In genomic region chr14:39229222-39229543, GRCh38 we compare ENCODE assay signal across 8 cellular contexts. TPM values are rescaled to one million over a fixed set of nuclear protein-coding genes. Genes with fewer than 3 reads are reported as not detected.
A peak's percentile ranks its signal among the peaks of the same experiment; 100 is the strongest.
DNase-seq lines count a peak whose midpoint lies in the region; ATAC-seq and TF ChIP-seq lines count a peak whose summit lies in the region.

No MANE protein-coding gene starts in this region.

- CTCF ChIA-PET in naive thymus-derived CD4-positive, alpha-beta T cell (lab: Charles Lee), result no interaction called here
- CTCF ChIA-PET in A673 (lab: Charles Lee), result no interaction called here

- H4K20me1 ChIP-seq in DND-41 (ENCODE audit: insufficient read depth, low read length), result no peaks in the 10 kb centered on the region

- POLR2A ChIA-PET in naive thymus-derived CD4-positive, alpha-beta T cell (lab: Charles Lee), result interaction anchor here (0.7 to 1.4 kb wide), 7 partner anchors 10 to 202 kb away, joined by 3 to 9 read pairs (median 4); partner anchors contain the start of gene FBXO33
- POLR2A ChIA-PET in A673 (lab: Charles Lee; ENCODE audit: low non-redundant PET), result interaction anchor here (0.6 kb wide), 1 partner anchor 59 kb away, joined by 3 read pairs; the partner anchor contains the start of gene TRAPPC6B

- H3K4me2 ChIP-seq in DND-41 (ENCODE audit: insufficient read depth, low read length), result no peak overlapping the region

- peaks cover 0 to 8% (median 0%) of the 10 kb centered on the region in 5 donors for H3K36me3 Mint-ChIP-seq in naive thymus-derived CD4-positive, alpha-beta T cell

- H3K27ac ChIP-seq in DND-41 (ENCODE audit: low read length), result no peak overlapping the region
- no peak overlapping the region for H3K27ac ChIP-seq in naive thymus-derived CD4-positive, alpha-beta T cell (ENCODE audit: low read depth, low read length)
- no peak overlapping the region for H3K27ac ChIP-seq in A673 (ENCODE audit: low read depth, low read length, poor library complexity, severe bottlenecking)

- ATAC-seq in DND-41 (ENCODE audit: insufficient read depth, low read depth) (peak; percentile 55; the same call in 1 of the 3 replicates), HG03378 (IDR thresholded peaks at IDR 0.05; ENCODE audit: unreplicated experiment) (peak; percentile 57)
- peak; percentile 79 for ATAC-seq in naive thymus-derived CD4-positive, alpha-beta T cell

- peak overlapping the region; percentile 60 to 95 (median 84) for H3K27ac Mint-ChIP-seq in naive thymus-derived CD4-positive, alpha-beta T cell

- peak; percentile 11 for DNase-seq in DND-41
- DNase-seq in activated CD8-positive, alpha-beta memory T cell treated with anti-CD3 and anti-CD28 coated beads, Interleukin-2, amount 50 U/mL, for 1 hour (ENCODE audit: extremely low read depth), result peak; percentile 21
- peak in 8 of 9 donors; percentile 31 to 65 (median 54) for DNase-seq in naive thymus-derived CD4-positive, alpha-beta T cell
- no peak for DNase-seq in NCI-H526 (lab: John Stamatoyannopoulos, UW)
- no peak for DNase-seq in head of caudate nucleus
- DNase-seq in A673 (ENCODE audit: low spot score), result no peak
- no peak for DNase-seq in NCI-H2029 treated with DMSO at 0.1 percent for 48 hours (lab: John Stamatoyannopoulos, UW)

- H3K36me3 ChIP-seq in DND-41 (ENCODE audit: insufficient read depth, low read length) (no peaks in the 10 kb centered on the region), A673 (ENCODE audit: insufficient read depth, low read length, poor library complexity, severe bottlenecking) (no peaks in the 10 kb centered on the region)
- no peaks in the 10 kb centered on the region for H3K36me3 ChIP-seq in naive thymus-derived CD4-positive, alpha-beta T cell (ENCODE audit: control insufficient read depth in 2 of 3, insufficient read depth in 3 of 3, low read length in 3 of 3)

- no peaks in the 10 kb centered on the region for H3K9me3 Mint-ChIP-seq in naive thymus-derived CD4-positive, alpha-beta T cell

- H3K27me3 Mint-ChIP-seq in naive thymus-derived CD4-positive, alpha-beta T cell, result no peaks in the 10 kb centered on the region

- no peak overlapping the region for H3K4me3 ChIP-seq in DND-41 (ENCODE audit: low read depth in 1 of 2, low read length in 2 of 2)
- no peak overlapping the region for H3K4me3 ChIP-seq in naive thymus-derived CD4-positive, alpha-beta T cell (ENCODE audit: low read length)
- no peak overlapping the region for H3K4me3 ChIP-seq in A673 (ENCODE audit: low read depth, low read length, poor library complexity, severe bottlenecking)

- H3K27me3 ChIP-seq in DND-41 (ENCODE audit: insufficient read depth, low read length, poor library complexity) (no peaks in the 10 kb centered on the region), A673 (replicated peaks; ENCODE audit: insufficient read depth, low read depth, low read length, poor library complexity) (no peaks in the 10 kb centered on the region)
- no peaks in the 10 kb centered on the region for H3K27me3 ChIP-seq in naive thymus-derived CD4-positive, alpha-beta T cell (ENCODE audit: control insufficient read depth in 2 of 2, insufficient read depth in 2 of 2, low read length in 2 of 2)

- H3K4me1 Mint-ChIP-seq in naive thymus-derived CD4-positive, alpha-beta T cell, result peaks cover 20 to 52% (median 35%) of the 10 kb centered on the region in 7 donors

- no TSS peak for BruUV-seq in A673 (replicated peaks; lab: Mats Ljungman, UMichigan)

- intact Hi-C loops in naive thymus-derived CD4-positive, alpha-beta T cell (cut with micrococcal nuclease), result loop anchor here (1.0 to 2.0 kb wide), 7 partner anchors 20 to 203 kb away; partner anchors contain the start of genes FBXO33 (in 2 of the 2), PNN (in 2 of the 2), GEMIN2 (in 1 of the 2) and TRAPPC6B (in 1 of the 2)
- intact Hi-C loops in head of caudate nucleus (cut with DNase I), result no loop called here
- intact Hi-C loops in A673 (cut with micrococcal nuclease; ENCODE audit: unreplicated experiment), result no loop called here

- TF ChIP-seq CTCF in DND-41 (IDR thresholded peaks at IDR 0.05; ENCODE audit: borderline replicate concordance, extremely low read depth, low read length, poor library complexity, severe bottlenecking) (no peak), A673 (conservative IDR thresholded peaks at IDR 0.05; ENCODE audit: low read depth, low read length) (no peak)

- H3K9ac ChIP-seq in DND-41 (ENCODE audit: low read depth, low read length), result no peak overlapping the region

- no peak overlapping the region for H2AFZ ChIP-seq in DND-41 (ENCODE audit: low read depth, low read length)

- H3K79me2 ChIP-seq in DND-41 (ENCODE audit: insufficient read depth, low read length), result no peaks in the 10 kb centered on the region

- H3K4me1 ChIP-seq in DND-41 (ENCODE audit: insufficient read depth, low read length) (no peaks in the 10 kb centered on the region), A673 (ENCODE audit: insufficient read depth, low read length, poor library complexity, severe bottlenecking) (no peaks in the 10 kb centered on the region)
- H3K4me1 ChIP-seq in naive thymus-derived CD4-positive, alpha-beta T cell (ENCODE audit: control insufficient read depth in 2 of 2, insufficient read depth in 2 of 2, low read length in 2 of 2), result peaks cover 19 to 40% of the 10 kb centered on the region in 2 donors

- peak overlapping the region in 7 of 10 donors; percentile 3 to 58 (median 29) for H3K4me3 Mint-ChIP-seq in naive thymus-derived CD4-positive, alpha-beta T cell

- H3K9me3 ChIP-seq in DND-41 (ENCODE audit: insufficient read depth, low read length, severe bottlenecking) (no peaks in the 10 kb centered on the region), A673 (ENCODE audit: low read depth, low read length, poor library complexity, severe bottlenecking) (no peaks in the 10 kb centered on the region)
- H3K9me3 ChIP-seq in naive thymus-derived CD4-positive, alpha-beta T cell (ENCODE audit: control insufficient read depth in 2 of 3, low read length in 3 of 3), result no peaks in the 10 kb centered on the region

RNA-seq across cellular contexts. Expression of gene MIA2, which starts 4.5 kb away (rescaled TPM):
- total RNA-seq in naive thymus-derived CD4-positive, alpha-beta T cell, result 10 to 100 TPM; 18.4 to 29.1 (median 26.1) TPM
- polyA plus RNA-seq in naive thymus-derived CD4-positive, alpha-beta T cell, result 10 to 100 TPM; 20.5 to 30.6 TPM
- 16.0 and 16.7 TPM in 2 replicates for total RNA-seq in A673 (2021)

RNA-seq across cellular contexts. Expression of gene PNN, which starts 54.1 kb away (rescaled TPM):
- 100 to 1,000 TPM in 3 of 5 experiments, 10 to 100 TPM in 2; 80.1 to 120 (median 102) TPM for total RNA-seq in naive thymus-derived CD4-positive, alpha-beta T cell
- 10 to 100 TPM; 25.2 to 31.7 TPM for polyA plus RNA-seq in naive thymus-derived CD4-positive, alpha-beta T cell
- total RNA-seq in A673 (2021), result 136 and 146 TPM in 2 replicates

RNA-seq across cellular contexts. Expression of gene TRAPPC6B, which starts 59.0 kb away (rescaled TPM):
- total RNA-seq in naive thymus-derived CD4-positive, alpha-beta T cell, result 10 to 100 TPM; 15.3 to 33.5 (median 26.4) TPM
- polyA plus RNA-seq in naive thymus-derived CD4-positive, alpha-beta T cell, result 10 to 100 TPM in 1 of 2 donors, 1 to 10 TPM in 1; 10.0 to 11.0 TPM
- 25.8 and 27.0 TPM in 2 replicates for total RNA-seq in A673 (2021)

Comparison
In these comparisons a context has a peak if more than half of its experiments do, and no peak if none do; other contexts are left out.
1. DNase-seq: peak in DND-41 (single experiment), activated CD8-positive, alpha-beta memory T cell treated with anti-CD3 and anti-CD28 coated beads, Interleukin-2, amount 50 U/mL, for 1 hour (single experiment) and naive thymus-derived CD4-positive, alpha-beta T cell (8 of 9); none in NCI-H526 (0 of 2), head of caudate nucleus (0 of 42), A673 (single experiment) and NCI-H2029 treated with DMSO at 0.1 percent for 48 hours (single experiment).
2. intact Hi-C loops: an anchor here in naive thymus-derived CD4-positive, alpha-beta T cell (1.0 to 2.0 kb wide); none called in head of caudate nucleus and A673.
3. Peak in every context shown above with its lines, with median percentiles within 50 percentile points of each other: ATAC-seq.